In genomic region chr2:2932189-2932588, GRCh38 we compare ENCODE assay signal across 23 cellular contexts.
DNase-seq lines count a peak whose midpoint lies in the region; ATAC-seq, FAIRE-seq and TF ChIP-seq lines count a peak whose summit lies in the region.
"Had no signal": no experiment of that assay in that cellular context is flagged by ENCODE, and none has a peak within 500 bp of the region (broad histone marks: within the 10 kb centered on the region; RNA-seq: fewer than 3 reads in every experiment).

No MANE protein-coding gene starts in this region.

- no peak overlapping the region for H2BK5ac ChIP-seq in H1 (ENCODE audit: low read depth, low read length)

- no peaks in the 10 kb centered on the region for H3K36me3 Mint-ChIP-seq in activated T-helper 17 cell treated with anti-CD3 and anti-CD28 coated beads, Interleukin-2, amount 50 U/mL, for 72 hours (ENCODE audit: low read depth)
- H3K36me3 Mint-ChIP-seq: CD14-positive monocyte; CD8-positive, alpha-beta memory T cell had no signal

- no peak overlapping the region for H2AK5ac ChIP-seq in H1 (ENCODE audit: low read depth, low read length)

- WGBS in H1 (ENCODE audit: extremely low coverage in 1 of 2, insufficient coverage in 1 of 2, insufficient read length in 1 of 2, insufficient replicate concordance in 2 of 2, low coverage in 1 of 2, low lambda C conversion rate in 2 of 2, missing lambda C conversion rate in 1 of 2), 2 experiments = 81% methylated on average over 14 of the region's 15 CpGs; no CpG with 5 or more reads in 1 of the 2 experiments

- H3K27me3 ChIP-seq in BLaER1 (no peaks in the 10 kb centered on the region), H1 (replicated peaks in 1 of 4; ENCODE audit: control insufficient read depth in 3 of 4, extremely low read depth in 1 of 4, insufficient read depth in 3 of 4, low read length in 3 of 4) (no peaks in the 10 kb centered on the region; a peak in 1 of 7 replicates)
- H3K27me3 ChIP-seq: BLaER1 treated with 17β-estradiol and CSF1 and Interleukin-3, amounts not matched to agents 10 nM and 100 nM had no signal

- H3K9me3 ChIP-seq in BLaER1 = peaks cover 29% of the 10 kb centered on the region
- H3K9me3 ChIP-seq in H1 (ENCODE audit: insufficient read depth in 2 of 2, low read depth in 1 of 2, low read length in 1 of 2) = peaks cover 0 to 3% of the 10 kb centered on the region in 2 experiments; a peak in 1 of 4 replicates

- no peak overlapping the region for H3K4ac ChIP-seq in H1 (replicated peaks; ENCODE audit: insufficient read length, low read depth, low read length)

- H2BK12ac ChIP-seq in H1 (ENCODE audit: low read depth, low read length) = no peak overlapping the region

- peak overlapping the region; percentile 41; the same call in 1 of the 2 replicates for H3K4me2 ChIP-seq in BLaER1
- H3K4me2 ChIP-seq in H1 (ENCODE audit: insufficient read depth in 1 of 2, low read depth in 2 of 2, low read length in 2 of 2) = no peak overlapping the region

- H3K9ac ChIP-seq in BLaER1 (no peak overlapping the region), H1 (replicated peaks in 1 of 4; ENCODE audit: extremely low read depth in 1 of 4, low read depth in 3 of 4, low read length in 3 of 4) (no peak overlapping the region)
- H3K9ac ChIP-seq: BLaER1 treated with 17β-estradiol and CSF1 and Interleukin-3, amounts not matched to agents 10 nM and 100 nM had no signal

- no peaks in the 10 kb centered on the region for H3K23me2 ChIP-seq in H1 (ENCODE audit: low read depth, low read length)

- H3K4me3 ChIP-seq in BLaER1 (no peak overlapping the region), H1 (ENCODE audit: extremely low read depth in 1 of 4, insufficient read depth in 2 of 4, low read depth in 3 of 4, low read length in 4 of 4) (no peak overlapping the region)
- H3K4me3 ChIP-seq: BLaER1 treated with 17β-estradiol and CSF1 and Interleukin-3, amounts not matched to agents 10 nM and 100 nM; GM12878 had no signal

- no peak overlapping the region for H2BK15ac ChIP-seq in H1 (ENCODE audit: low read length)

- no peak for TF ChIP-seq EP300 in H1 (IDR thresholded peaks at IDR 0.05; ENCODE audit: borderline replicate concordance in 1 of 2, low read depth in 2 of 2, low read length in 2 of 2)

- no peak for DNase-seq in H1 (ENCODE audit: low read depth in 1 of 2, low spot score in 2 of 2)
- peak; percentile 6 for DNase-seq in iPS-NIHi7 (ENCODE audit: extremely low spot score)
- no peak for DNase-seq in SKM-1 treated with dmso at 0.1 percent for 144 hours (lab: John Stamatoyannopoulos, UW; ENCODE audit: unreplicated experiment)
- DNase-seq in GM12892 (ENCODE audit: insufficient read length) = no peak
- DNase-seq: 8988T; CD4-positive, alpha-beta T cell; CD8-positive, alpha-beta memory T cell; DMS 273 treated with DMSO at 0.1 percent for 48 hours; DMS79; EL; GDM1; GOT3; H7; HCEC 1CT had no signal

- H3K23ac ChIP-seq in H1 (ENCODE audit: insufficient read length) = no peak overlapping the region

- H3K79me2 ChIP-seq in H1 (ENCODE audit: control insufficient read depth in 1 of 2, insufficient read depth in 2 of 2, low read length in 2 of 2) = no peaks in the 10 kb centered on the region

- H4K91ac ChIP-seq in H1 (replicated peaks; ENCODE audit: insufficient read length, low read length) = no peak overlapping the region

- CTCF ChIA-PET in H1 (lab: Charles Lee; ENCODE audit: partially characterized antibody) = no interaction called here

- no peak for TF ChIP-seq RAD21 in H1 (IDR thresholded peaks at IDR 0.05 in 1 of 2, conservative IDR thresholded peaks at IDR 0.05 in 1 of 2; ENCODE audit: low read depth in 2 of 2, low read length in 2 of 2)

- H4K20me1 ChIP-seq in BLaER1 = no peaks in the 10 kb centered on the region
- H4K20me1 ChIP-seq in H1 (replicated peaks in 1 of 2; ENCODE audit: control insufficient read depth in 1 of 2, insufficient read depth in 2 of 2, low read length in 2 of 2) = no peaks in the 10 kb centered on the region
- H4K20me1 ChIP-seq: BLaER1 treated with 17β-estradiol and CSF1 and Interleukin-3, amounts not matched to agents 10 nM and 100 nM had no signal

- TF ChIP-seq CTCF in H1 (IDR thresholded peaks at IDR 0.05; ENCODE audit: control extremely low read depth in 1 of 3, insufficient read depth in 1 of 3, low read depth in 1 of 3, low read length in 3 of 3) = no peak

- no peaks in the 10 kb centered on the region for H3K4me1 Mint-ChIP-seq in activated T-helper 17 cell treated with anti-CD3 and anti-CD28 coated beads, Interleukin-2, amount 50 U/mL, for 72 hours
- H3K4me1 Mint-ChIP-seq: B cell; CD14-positive monocyte; CD8-positive, alpha-beta memory T cell had no signal

- no peak overlapping the region for H4K5ac ChIP-seq in H1 (ENCODE audit: insufficient read length, low read depth, low read length)

- H3K79me1 ChIP-seq in H1 (ENCODE audit: low read depth, low read length) = no peaks in the 10 kb centered on the region

- H2AFZ ChIP-seq in H1 (ENCODE audit: low read length) = no peak overlapping the region

- H3K27ac Mint-ChIP-seq in activated T-helper 17 cell treated with anti-CD3 and anti-CD28 coated beads, Interleukin-2, amount 50 U/mL, for 72 hours = no peak overlapping the region
- H3K27ac Mint-ChIP-seq: B cell; CD14-positive monocyte; CD4-positive, alpha-beta T cell; CD8-positive, alpha-beta memory T cell had no signal

- no peak for TF ChIP-seq POLR2A in H1 (IDR thresholded peaks at IDR 0.05; ENCODE audit: control extremely low read depth in 1 of 2, low read depth in 2 of 2, low read length in 2 of 2)
- TF ChIP-seq POLR2A in GM12892 (IDR thresholded peaks at IDR 0.05; ENCODE audit: low read depth, low read length) = no peak

- no peak overlapping the region for H3K18ac ChIP-seq in H1 (ENCODE audit: extremely low read depth, low read length)

- no peak overlapping the region for H2BK20ac ChIP-seq in H1 (ENCODE audit: low read length)

- H3K36me3 ChIP-seq in BLaER1 (no peaks in the 10 kb centered on the region), H1 (ENCODE audit: control insufficient read depth in 2 of 4, insufficient read depth in 4 of 4, low read length in 3 of 4) (no peaks in the 10 kb centered on the region)
- H3K36me3 ChIP-seq: BLaER1 treated with 17β-estradiol and CSF1 and Interleukin-3, amounts not matched to agents 10 nM and 100 nM had no signal

- ATAC-seq in activated T-helper 17 cell treated with anti-CD3 and anti-CD28 coated beads, Interleukin-2, amount 50 U/mL, for 72 hours (replicated peaks) = no peak
- ATAC-seq in GM21515 (IDR thresholded peaks at IDR 0.05; ENCODE audit: unreplicated experiment) = no peak
- ATAC-seq: GM12878 had no signal

- H3K9me3 Mint-ChIP-seq in activated T-helper 17 cell treated with anti-CD3 and anti-CD28 coated beads, Interleukin-2, amount 50 U/mL, for 72 hours = peaks cover 16% of the 10 kb centered on the region

- peaks cover 6% of the 10 kb centered on the region for H3K27me3 Mint-ChIP-seq in activated T-helper 17 cell treated with anti-CD3 and anti-CD28 coated beads, Interleukin-2, amount 50 U/mL, for 72 hours

- H3K14ac ChIP-seq in H1 (ENCODE audit: insufficient read length) = no peak overlapping the region

- H2BK120ac ChIP-seq in H1 (replicated peaks; ENCODE audit: low read depth, low read length) = no peak overlapping the region

- no peak overlapping the region for H3K4me3 Mint-ChIP-seq in activated T-helper 17 cell treated with anti-CD3 and anti-CD28 coated beads, Interleukin-2, amount 50 U/mL, for 72 hours
- H3K4me3 Mint-ChIP-seq: B cell; CD14-positive monocyte; CD4-positive, alpha-beta T cell; CD8-positive, alpha-beta memory T cell had no signal

- POLR2A ChIA-PET in H1 (lab: Charles Lee; ENCODE audit: partially characterized antibody) = no interaction called here

- no peak for FAIRE-seq in H1 (lab: Jason Lieb, UNC)
- no peak for FAIRE-seq in GM12892 (lab: Jason Lieb, UNC)
- FAIRE-seq: D721Med, GM12878, GM18507 had no signal

- H3K4me1 ChIP-seq in BLaER1 (peaks cover 20% of the 10 kb centered on the region), H1 (replicated peaks in 1 of 4; ENCODE audit: control insufficient read depth in 3 of 4, insufficient read depth in 4 of 4, low read length in 3 of 4) (no peaks in the 10 kb centered on the region)

- no peak overlapping the region for H3K56ac ChIP-seq in H1 (replicated peaks; ENCODE audit: insufficient read length, low read depth, low read length)

- no peak overlapping the region for H3K27ac ChIP-seq in BLaER1
- no peak overlapping the region for H3K27ac ChIP-seq in H1 (ENCODE audit: low read depth, low read length)
- H3K27ac ChIP-seq: BLaER1 treated with 17β-estradiol and CSF1 and Interleukin-3, amounts not matched to agents 10 nM and 100 nM had no signal

- H4K8ac ChIP-seq in H1 (ENCODE audit: extremely low read depth, insufficient read depth, low read length) = no peak overlapping the region

TF ChIP-seq in H1, 55 proteins besides CTCF, POLR2A, EP300 and RAD21:
- peak; percentile 58 for TF ChIP-seq E2F6 (IDR thresholded peaks at IDR 0.05)
- no peak for TF ChIP-seq NRF1 (IDR thresholded peaks at IDR 0.05; ENCODE audit: low read depth, low read length)
TF ChIP-seq in H1: peak in this region for 1.
